Comparison of ENCODE assay signal across 1 cellular context in genomic region chr17:75366432-75366831, GRCh38.
TF ChIP-seq lines count a peak whose summit lies in the region.

No MANE protein-coding gene starts in this region.

TF ChIP-seq in GM12878, 131 proteins besides CTCF, POLR2A, EP300 and RAD21 (continued from another document):
- TF ChIP-seq YY1 (IDR thresholded peaks at IDR 0.05; ENCODE audit: low read depth, low read length) (no peak), BMI1 (IDR thresholded peaks at IDR 0.05; ENCODE audit: borderline replicate concordance) (no peak), CHD4 (IDR thresholded peaks at IDR 0.05) (no peak), JUNB (IDR thresholded peaks at IDR 0.05) (no peak), MYC (IDR thresholded peaks at IDR 0.05; ENCODE audit: insufficient read depth, insufficient read length, insufficient replicate concordance, low read length, severe bottlenecking) (no peak), EED (IDR thresholded peaks at IDR 0.05; ENCODE audit: low read depth) (no peak), NFYA (IDR thresholded peaks at IDR 0.05; ENCODE audit: borderline replicate concordance, low read depth, low read length) (no peak), ZSCAN29 (IDR thresholded peaks at IDR 0.05) (no peak), SIX5 (IDR thresholded peaks at IDR 0.05; ENCODE audit: low read depth, low read length, severe bottlenecking) (no peak), STAT1 (conservative IDR thresholded peaks at IDR 0.05) (no peak), PML (IDR thresholded peaks at IDR 0.05; ENCODE audit: low read length) (no peak), ZNF622 (IDR thresholded peaks at IDR 0.05) (no peak), ATF7 (IDR thresholded peaks at IDR 0.05; ENCODE audit: low read depth) (no peak)
- TF ChIP-seq, protein P1, sequence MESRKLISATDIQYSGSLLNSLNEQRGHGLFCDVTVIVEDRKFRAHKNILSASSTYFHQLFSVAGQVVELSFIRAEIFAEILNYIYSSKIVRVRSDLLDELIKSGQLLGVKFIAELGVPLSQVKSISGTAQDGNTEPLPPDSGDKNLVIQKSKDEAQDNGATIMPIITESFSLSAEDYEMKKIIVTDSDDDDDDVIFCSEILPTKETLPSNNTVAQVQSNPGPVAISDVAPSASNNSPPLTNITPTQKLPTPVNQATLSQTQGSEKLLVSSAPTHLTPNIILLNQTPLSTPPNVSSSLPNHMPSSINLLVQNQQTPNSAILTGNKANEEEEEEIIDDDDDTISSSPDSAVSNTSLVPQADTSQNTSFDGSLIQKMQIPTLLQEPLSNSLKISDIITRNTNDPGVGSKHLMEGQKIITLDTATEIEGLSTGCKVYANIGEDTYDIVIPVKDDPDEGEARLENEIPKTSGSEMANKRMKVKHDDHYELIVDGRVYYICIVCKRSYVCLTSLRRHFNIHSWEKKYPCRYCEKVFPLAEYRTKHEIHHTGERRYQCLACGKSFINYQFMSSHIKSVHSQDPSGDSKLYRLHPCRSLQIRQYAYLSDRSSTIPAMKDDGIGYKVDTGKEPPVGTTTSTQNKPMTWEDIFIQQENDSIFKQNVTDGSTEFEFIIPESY (IDR thresholded peaks at IDR 0.05): no peak
- TF ChIP-seq, protein P2, sequence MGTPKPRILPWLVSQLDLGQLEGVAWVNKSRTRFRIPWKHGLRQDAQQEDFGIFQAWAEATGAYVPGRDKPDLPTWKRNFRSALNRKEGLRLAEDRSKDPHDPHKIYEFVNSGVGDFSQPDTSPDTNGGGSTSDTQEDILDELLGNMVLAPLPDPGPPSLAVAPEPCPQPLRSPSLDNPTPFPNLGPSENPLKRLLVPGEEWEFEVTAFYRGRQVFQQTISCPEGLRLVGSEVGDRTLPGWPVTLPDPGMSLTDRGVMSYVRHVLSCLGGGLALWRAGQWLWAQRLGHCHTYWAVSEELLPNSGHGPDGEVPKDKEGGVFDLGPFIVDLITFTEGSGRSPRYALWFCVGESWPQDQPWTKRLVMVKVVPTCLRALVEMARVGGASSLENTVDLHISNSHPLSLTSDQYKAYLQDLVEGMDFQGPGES (IDR thresholded peaks at IDR 0.05): no peak
- TF ChIP-seq, protein P3, sequence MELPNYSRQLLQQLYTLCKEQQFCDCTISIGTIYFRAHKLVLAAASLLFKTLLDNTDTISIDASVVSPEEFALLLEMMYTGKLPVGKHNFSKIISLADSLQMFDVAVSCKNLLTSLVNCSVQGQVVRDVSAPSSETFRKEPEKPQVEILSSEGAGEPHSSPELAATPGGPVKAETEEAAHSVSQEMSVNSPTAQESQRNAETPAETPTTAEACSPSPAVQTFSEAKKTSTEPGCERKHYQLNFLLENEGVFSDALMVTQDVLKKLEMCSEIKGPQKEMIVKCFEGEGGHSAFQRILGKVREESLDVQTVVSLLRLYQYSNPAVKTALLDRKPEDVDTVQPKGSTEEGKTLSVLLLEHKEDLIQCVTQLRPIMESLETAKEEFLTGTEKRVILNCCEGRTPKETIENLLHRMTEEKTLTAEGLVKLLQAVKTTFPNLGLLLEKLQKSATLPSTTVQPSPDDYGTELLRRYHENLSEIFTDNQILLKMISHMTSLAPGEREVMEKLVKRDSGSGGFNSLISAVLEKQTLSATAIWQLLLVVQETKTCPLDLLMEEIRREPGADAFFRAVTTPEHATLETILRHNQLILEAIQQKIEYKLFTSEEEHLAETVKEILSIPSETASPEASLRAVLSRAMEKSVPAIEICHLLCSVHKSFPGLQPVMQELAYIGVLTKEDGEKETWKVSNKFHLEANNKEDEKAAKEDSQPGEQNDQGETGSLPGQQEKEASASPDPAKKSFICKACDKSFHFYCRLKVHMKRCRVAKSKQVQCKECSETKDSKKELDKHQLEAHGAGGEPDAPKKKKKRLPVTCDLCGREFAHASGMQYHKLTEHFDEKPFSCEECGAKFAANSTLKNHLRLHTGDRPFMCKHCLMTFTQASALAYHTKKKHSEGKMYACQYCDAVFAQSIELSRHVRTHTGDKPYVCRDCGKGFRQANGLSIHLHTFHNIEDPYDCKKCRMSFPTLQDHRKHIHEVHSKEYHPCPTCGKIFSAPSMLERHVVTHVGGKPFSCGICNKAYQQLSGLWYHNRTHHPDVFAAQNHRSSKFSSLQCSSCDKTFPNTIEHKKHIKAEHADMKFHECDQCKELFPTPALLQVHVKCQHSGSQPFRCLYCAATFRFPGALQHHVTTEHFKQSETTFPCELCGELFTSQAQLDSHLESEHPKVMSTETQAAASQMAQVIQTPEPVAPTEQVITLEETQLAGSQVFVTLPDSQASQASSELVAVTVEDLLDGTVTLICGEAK (IDR thresholded peaks at IDR 0.05; ENCODE audit: borderline replicate concordance): no peak
